ENCODE assay signal across 25 cellular contexts in genomic region chr5:33725846-33726245, GRCh38.
DNase-seq lines count a peak whose midpoint lies in the region; ATAC-seq and TF ChIP-seq lines count a peak whose summit lies in the region.
"Had no signal": no experiment of that assay in that cellular context is flagged by ENCODE, and none has a peak within 500 bp of the region (broad histone marks: within the 10 kb centered on the region; RNA-seq: fewer than 3 reads in every experiment).

No MANE protein-coding gene starts in this region.

- peak; percentile 20 for DNase-seq in activated CD4-positive, alpha-beta T cell treated with anti-CD3 and anti-CD28 coated beads, Interleukin-2, amount 10 ng/mL, durations not matched to agents 24 days and 14 days
- no peak for DNase-seq in activated CD4-positive, alpha-beta T cell treated with anti-CD3 and anti-CD28 coated beads, Interleukin-2, amount 50 U/mL, for 48 hours
- DNase-seq in fibroblast of peridontal ligament (ENCODE audit: extremely low read depth): peak; percentile 73
- peak; percentile 54 for DNase-seq in stromal cell of bone marrow (ENCODE audit: low read depth)
- no peak for DNase-seq in T1000 (lab: John Stamatoyannopoulos, UW)
- no peak for DNase-seq in immature natural killer cell
- DNase-seq: activated CD4-positive, alpha-beta memory T cell treated with anti-CD3 and anti-CD28 coated beads for 36 hours; activated CD4-positive, CD25-positive, alpha-beta regulatory T cell; activated effector memory CD4-positive, alpha-beta T cell treated with anti-CD3 and anti-CD28 coated beads, Interleukin-2, amount 50 U/mL, for 16 hours; Caco-2; DMS79 treated with DMSO at 0.1 percent for 48 hours; effector memory CD4-positive, alpha-beta T cell; erythroblast; lower lobe of right lung; NCI-H1105; NCI-H2029 treated with DMSO at 0.1 percent for 48 hours; NCI-H345; NCI-H774; SHP77; stimulated activated CD8-positive, alpha-beta memory T cell treated with anti-CD3 and anti-CD28 coated beads, Interleukin-4, amount 100 ng/mL, for 48 hours; transverse colon had no signal

- no peaks in the 10 kb centered on the region for H3K79me2 ChIP-seq in Loucy (ENCODE audit: insufficient read depth, low read length)

- H3F3A ChIP-seq in Loucy (ENCODE audit: low read depth): no peaks in the 10 kb centered on the region

- no peaks in the 10 kb centered on the region for H3K27me3 Mint-ChIP-seq in activated CD4-positive, alpha-beta T cell treated with anti-CD3 and anti-CD28 coated beads, Interleukin-2, amount 10 ng/mL, durations not matched to agents 24 days and 14 days
- H3K27me3 Mint-ChIP-seq in immature natural killer cell (ENCODE audit: low read depth in 3 of 3): peaks cover 1 to 4% (median 2%) of the 10 kb centered on the region in 3 donors
- H3K27me3 Mint-ChIP-seq: activated CD4-positive, alpha-beta memory T cell treated with anti-CD3 and anti-CD28 coated beads for 36 hours had no signal

- no peaks in the 10 kb centered on the region for H3K36me3 ChIP-seq in Loucy (ENCODE audit: insufficient read depth, low read length)
- H3K36me3 ChIP-seq: HAP-1, lower lobe of right lung, prostate gland, transverse colon had no signal

- no peak overlapping the region for H3K4me3 ChIP-seq in Loucy (ENCODE audit: low read length, poor library complexity, severe bottlenecking)
- H3K4me3 ChIP-seq: HAP-1, lower lobe of right lung, prostate gland, transverse colon had no signal

- no peaks in the 10 kb centered on the region for H3K9me3 Mint-ChIP-seq in activated CD4-positive, alpha-beta T cell treated with anti-CD3 and anti-CD28 coated beads, Interleukin-2, amount 10 ng/mL, durations not matched to agents 24 days and 14 days
- peaks cover 0 to 6% (median under 1%) of the 10 kb centered on the region in 6 donors for H3K9me3 Mint-ChIP-seq in immature natural killer cell

- 0 out of 2 replicates have a peak overlapping the region, but pooled peaks have one; percentile 16 for H2AFZ ChIP-seq in Loucy (ENCODE audit: low read length)

- intact Hi-C loops in activated CD4-positive, alpha-beta T cell treated with anti-CD3 and anti-CD28 coated beads, Interleukin-2, amount 10 ng/mL, durations not matched to agents 24 days and 14 days (cut with micrococcal nuclease): no loop called here

- no peaks in the 10 kb centered on the region for H3K9me2 ChIP-seq in Loucy (replicated peaks; ENCODE audit: low read depth, low read length)

- no peak overlapping the region for H3K4me2 ChIP-seq in Loucy (ENCODE audit: low read depth, low read length, poor library complexity, severe bottlenecking)

- no peaks in the 10 kb centered on the region for H3K27me3 ChIP-seq in Loucy (ENCODE audit: insufficient read depth, low read length, poor library complexity, severe bottlenecking)
- H3K27me3 ChIP-seq: transverse colon had no signal

- no peaks in the 10 kb centered on the region for H3K36me3 Mint-ChIP-seq in activated CD4-positive, alpha-beta T cell treated with anti-CD3 and anti-CD28 coated beads, Interleukin-2, amount 10 ng/mL, durations not matched to agents 24 days and 14 days (ENCODE audit: low read depth)
- no peaks in the 10 kb centered on the region for H3K36me3 Mint-ChIP-seq in immature natural killer cell
- H3K36me3 Mint-ChIP-seq: activated CD4-positive, alpha-beta memory T cell treated with anti-CD3 and anti-CD28 coated beads for 36 hours had no signal

- no peaks in the 10 kb centered on the region for H3K9me3 ChIP-seq in Loucy (ENCODE audit: insufficient read depth, low read depth, low read length)
- H3K9me3 ChIP-seq: Caco-2, HAP-1, lower lobe of right lung, prostate gland, transverse colon had no signal

- H3K4me1 Mint-ChIP-seq in activated CD4-positive, alpha-beta T cell treated with anti-CD3 and anti-CD28 coated beads, Interleukin-2, amount 10 ng/mL, durations not matched to agents 24 days and 14 days: no peaks in the 10 kb centered on the region
- H3K4me1 Mint-ChIP-seq in immature natural killer cell: no peaks in the 10 kb centered on the region

- H3K4me3 Mint-ChIP-seq in activated CD4-positive, alpha-beta T cell treated with anti-CD3 and anti-CD28 coated beads, Interleukin-2, amount 10 ng/mL, durations not matched to agents 24 days and 14 days: no peak overlapping the region
- H3K4me3 Mint-ChIP-seq in immature natural killer cell: no peak overlapping the region
- H3K4me3 Mint-ChIP-seq: activated CD4-positive, alpha-beta memory T cell treated with anti-CD3 and anti-CD28 coated beads for 36 hours had no signal

- no peak for ATAC-seq in HG02798 (IDR thresholded peaks at IDR 0.05; ENCODE audit: poor library complexity, unreplicated experiment)
- ATAC-seq: lower lobe of right lung had no signal

- H3K4me1 ChIP-seq in Loucy (ENCODE audit: insufficient read depth, low read length, poor library complexity, severe bottlenecking): no peaks in the 10 kb centered on the region
- H3K4me1 ChIP-seq: Caco-2, HAP-1, lower lobe of right lung, prostate gland, transverse colon had no signal

- no peak for TF ChIP-seq CTCF in Loucy (conservative IDR thresholded peaks at IDR 0.05; ENCODE audit: low read length)

- H3K9ac ChIP-seq in Loucy (ENCODE audit: low read depth, low read length, poor library complexity, severe bottlenecking): no peak overlapping the region

- H3K27ac Mint-ChIP-seq in activated CD4-positive, alpha-beta T cell treated with anti-CD3 and anti-CD28 coated beads, Interleukin-2, amount 10 ng/mL, durations not matched to agents 24 days and 14 days: no peak overlapping the region
- H3K27ac Mint-ChIP-seq in immature natural killer cell: no peak overlapping the region
- H3K27ac Mint-ChIP-seq: activated CD4-positive, alpha-beta memory T cell treated with anti-CD3 and anti-CD28 coated beads for 36 hours had no signal

- no peaks in the 10 kb centered on the region for H4K20me1 ChIP-seq in Loucy (ENCODE audit: insufficient read depth, low read length, poor library complexity, severe bottlenecking)

Comparison
In these comparisons a context has a peak if more than half of its experiments do, and no peak if none do; other contexts are left out.
1. DNase-seq: peak in activated CD4-positive, alpha-beta T cell treated with anti-CD3 and anti-CD28 coated beads, Interleukin-2, amount 10 ng/mL, durations not matched to agents 24 days and 14 days (single experiment), fibroblast of peridontal ligament (single experiment) and stromal cell of bone marrow (single experiment); none in activated CD4-positive, alpha-beta T cell treated with anti-CD3 and anti-CD28 coated beads, Interleukin-2, amount 50 U/mL, for 48 hours (0 of 2), T1000 (single experiment) and immature natural killer cell (0 of 3).